In the genomic region with DNA sequence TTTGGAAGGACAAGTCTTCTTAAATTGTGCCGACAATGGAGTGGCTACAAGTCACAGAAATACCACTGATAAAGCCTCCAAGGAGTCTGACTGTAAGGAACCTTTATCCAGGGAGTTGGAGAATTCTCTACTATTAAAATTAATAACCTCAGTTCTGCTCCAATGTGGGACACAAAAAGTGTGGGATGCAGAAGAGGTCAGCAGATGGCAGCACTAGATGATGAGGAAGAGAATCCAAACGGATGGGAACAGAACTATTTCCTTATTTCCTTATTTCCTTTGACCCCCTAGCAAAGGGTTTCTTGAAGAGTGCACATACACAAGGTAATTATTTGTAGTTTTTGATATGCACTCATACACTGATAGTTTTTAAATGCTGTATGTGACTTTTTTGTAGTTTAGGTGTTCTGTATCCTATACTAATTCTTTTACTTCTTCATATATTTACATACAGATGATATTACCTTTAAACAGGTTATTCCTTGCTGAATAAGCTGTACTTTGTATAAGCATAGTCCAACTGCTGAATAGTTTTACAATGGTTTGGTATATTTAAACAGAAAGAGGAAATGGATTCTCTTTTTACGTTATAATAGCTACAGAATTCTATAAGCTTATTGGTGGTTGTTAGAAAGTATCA, we compare ENCODE assay signal across 1 cellular context.
TF ChIP-seq lines count a peak whose summit lies in the region.

No MANE protein-coding gene starts in this region.

TF ChIP-seq in endothelial cell of umbilical vein, 7 proteins besides CTCF, POLR2A, EP300 and RAD21 (continued from another document):
- no peak for TF ChIP-seq EZH2 (IDR thresholded peaks at IDR 0.05; ENCODE audit: borderline replicate concordance, low read depth, low read length, severe bottlenecking)
- TF ChIP-seq, protein P1, sequence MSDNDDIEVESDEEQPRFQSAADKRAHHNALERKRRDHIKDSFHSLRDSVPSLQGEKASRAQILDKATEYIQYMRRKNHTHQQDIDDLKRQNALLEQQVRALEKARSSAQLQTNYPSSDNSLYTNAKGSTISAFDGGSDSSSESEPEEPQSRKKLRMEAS (IDR thresholded peaks at IDR 0.05; ENCODE audit: insufficient read depth, insufficient read length) = no peak
- no peak for TF ChIP-seq FOS (IDR thresholded peaks at IDR 0.05; ENCODE audit: borderline replicate concordance, insufficient read depth, low read length)
- no peak for TF ChIP-seq POLR2AphosphoS5 (IDR thresholded peaks at IDR 0.05; ENCODE audit: insufficient read depth, low read depth, low read length)
- TF ChIP-seq JUN (IDR thresholded peaks at IDR 0.05; ENCODE audit: borderline replicate concordance, insufficient read depth, insufficient read length, low read depth) = no peak
- TF ChIP-seq MYC (IDR thresholded peaks at IDR 0.05; ENCODE audit: low read depth, low read length) = no peak
